ENCODE assay signal across 16 cellular contexts in genomic region chr6:139483082-139483481, GRCh38.
DNase-seq lines count a peak whose midpoint lies in the region; ATAC-seq and TF ChIP-seq lines count a peak whose summit lies in the region.
"Had no signal": no experiment of that assay in that cellular context is flagged by ENCODE, and none has a peak within 500 bp of the region (broad histone marks: within the 10 kb centered on the region; RNA-seq: fewer than 3 reads in every experiment).

No MANE protein-coding gene starts in this region.

- H2AFZ ChIP-seq in GM23338 = no peak overlapping the region

- no peaks in the 10 kb centered on the region for H4K20me1 ChIP-seq in GM23338 (replicated peaks; ENCODE audit: insufficient read depth)
- H4K20me1 ChIP-seq: BLaER1 had no signal

- H3K27me3 ChIP-seq in GM23338 (ENCODE audit: insufficient read depth) (no peaks in the 10 kb centered on the region), NT2/D1 (ENCODE audit: insufficient read depth, insufficient read length) (no peaks in the 10 kb centered on the region)
- H3K27me3 ChIP-seq: BLaER1 had no signal

- H3K36me3 ChIP-seq in GM23338 (ENCODE audit: insufficient read depth) (no peaks in the 10 kb centered on the region), NT2/D1 (ENCODE audit: insufficient read depth, insufficient read length, low read length) (no peaks in the 10 kb centered on the region)
- H3K36me3 ChIP-seq: BLaER1 had no signal

- CTCF ChIA-PET in activated CD4-positive, alpha-beta T cell treated with anti-CD3 and anti-CD28 coated beads, Interleukin-2, amount 10 ng/mL, durations not matched to agents 7 days and 5 days (lab: Charles Lee) = no interaction called here

- TF ChIP-seq CTCF in GM23338 (conservative IDR thresholded peaks at IDR 0.05; ENCODE audit: low read depth in 2 of 2) (no peak), nephron (IDR thresholded peaks at IDR 0.05; ENCODE audit: unreplicated experiment in 3 of 3) (no peak)

- H3K9ac ChIP-seq in NT2/D1 (ENCODE audit: insufficient read length, low read depth) = no peak overlapping the region
- H3K9ac ChIP-seq: BLaER1 had no signal

- POLR2A ChIA-PET in activated CD4-positive, alpha-beta T cell treated with anti-CD3 and anti-CD28 coated beads, Interleukin-2, amount 10 ng/mL, durations not matched to agents 7 days and 5 days (lab: Charles Lee) = no interaction called here

- peaks cover 12% of the 10 kb centered on the region for H3K27me3 Mint-ChIP-seq in GM23338 (ENCODE audit: insufficient read depth, low read depth, poor library complexity)
- peaks cover 4% of the 10 kb centered on the region for H3K27me3 Mint-ChIP-seq in nephron (ENCODE audit: low read depth)
- H3K27me3 Mint-ChIP-seq in activated CD4-positive, alpha-beta T cell treated with anti-CD3 and anti-CD28 coated beads, Interleukin-2, amount 10 ng/mL, durations not matched to agents 7 days and 5 days = no peaks in the 10 kb centered on the region
- H3K27me3 Mint-ChIP-seq: IgD-negative memory B cell had no signal

- ATAC-seq in GM23338 (peak; percentile 96), GM19455 (IDR thresholded peaks at IDR 0.05; ENCODE audit: unreplicated experiment) (no peak)
- ATAC-seq: CD8-positive, alpha-beta T cell; HCT116; PC-3 had no signal

- H3K4me1 ChIP-seq in GM23338 (ENCODE audit: insufficient read depth) (peaks cover 38% of the 10 kb centered on the region), NT2/D1 (ENCODE audit: insufficient read depth, insufficient read length) (peaks cover 2% of the 10 kb centered on the region)

- H3K4me3 ChIP-seq in GM23338 = no peak overlapping the region
- no peak overlapping the region for H3K4me3 ChIP-seq in NT2/D1 (ENCODE audit: insufficient read length, low read depth)
- H3K4me3 ChIP-seq: BLaER1 had no signal

- H3K4me1 Mint-ChIP-seq in GM23338 (peaks cover 44% of the 10 kb centered on the region), nephron (peaks cover 28% of the 10 kb centered on the region)
- no peaks in the 10 kb centered on the region for H3K4me1 Mint-ChIP-seq in activated CD4-positive, alpha-beta T cell treated with anti-CD3 and anti-CD28 coated beads, Interleukin-2, amount 10 ng/mL, durations not matched to agents 7 days and 5 days
- H3K4me1 Mint-ChIP-seq: IgD-negative memory B cell had no signal

- H3F3A ChIP-seq in GM23338 (replicated peaks; ENCODE audit: low read depth) = no peaks in the 10 kb centered on the region

- H3K9me3 ChIP-seq in NT2/D1 (ENCODE audit: insufficient read depth, low read length) = no peaks in the 10 kb centered on the region
- H3K9me3 ChIP-seq: BLaER1 had no signal

- no peaks in the 10 kb centered on the region for H3K79me2 ChIP-seq in GM23338 (replicated peaks; ENCODE audit: insufficient read depth)

- H3K27ac Mint-ChIP-seq in GM23338 (no peak overlapping the region; the same call in 1 of the 2 replicates), nephron (peak overlapping the region in 2 of 3 experiments; percentile 66 to 95)
- no peak overlapping the region for H3K27ac Mint-ChIP-seq in activated CD4-positive, alpha-beta T cell treated with anti-CD3 and anti-CD28 coated beads, Interleukin-2, amount 10 ng/mL, durations not matched to agents 7 days and 5 days
- H3K27ac Mint-ChIP-seq: CD8-positive, alpha-beta T cell; IgD-negative memory B cell had no signal

- 0 out of 2 replicates have a peak overlapping the region, but pooled peaks have one; percentile 7 for H3K4me2 ChIP-seq in GM23338

- peaks cover 2% of the 10 kb centered on the region; the same call in 1 of the 2 replicates for H3K9me2 ChIP-seq in GM23338 (ENCODE audit: insufficient read depth)

- no peaks in the 10 kb centered on the region for H3K36me3 Mint-ChIP-seq in GM23338 (ENCODE audit: low read depth)
- H3K36me3 Mint-ChIP-seq in nephron (ENCODE audit: low read depth) = no peaks in the 10 kb centered on the region
- no peaks in the 10 kb centered on the region for H3K36me3 Mint-ChIP-seq in activated CD4-positive, alpha-beta T cell treated with anti-CD3 and anti-CD28 coated beads, Interleukin-2, amount 10 ng/mL, durations not matched to agents 7 days and 5 days (ENCODE audit: low read depth)
- H3K36me3 Mint-ChIP-seq: CD8-positive, alpha-beta T cell had no signal

- H3K4me3 Mint-ChIP-seq in GM23338 = no peak overlapping the region
- no peak overlapping the region for H3K4me3 Mint-ChIP-seq in nephron
- no peak overlapping the region for H3K4me3 Mint-ChIP-seq in activated CD4-positive, alpha-beta T cell treated with anti-CD3 and anti-CD28 coated beads, Interleukin-2, amount 10 ng/mL, durations not matched to agents 7 days and 5 days
- H3K4me3 Mint-ChIP-seq: CD8-positive, alpha-beta T cell; IgD-negative memory B cell had no signal

- no peaks in the 10 kb centered on the region for H3K9me3 Mint-ChIP-seq in GM23338
- no peaks in the 10 kb centered on the region for H3K9me3 Mint-ChIP-seq in nephron
- no peaks in the 10 kb centered on the region for H3K9me3 Mint-ChIP-seq in activated CD4-positive, alpha-beta T cell treated with anti-CD3 and anti-CD28 coated beads, Interleukin-2, amount 10 ng/mL, durations not matched to agents 7 days and 5 days
- H3K9me3 Mint-ChIP-seq: CD8-positive, alpha-beta T cell; IgD-negative memory B cell had no signal

- DNase-seq in GM23338 (ENCODE audit: low spot score) (peak; percentile 70), NT2/D1 (ENCODE audit: low read depth, low spot score) (peak; percentile 57), iPS DF 19.7 (ENCODE audit: low read depth, low spot score) (peak; percentile 69), SW 1271 (lab: John Stamatoyannopoulos, UW) (no peak), NCI-H345 treated with DMSO at 0.1 percent for 48 hours (lab: John Stamatoyannopoulos, UW; ENCODE audit: unreplicated experiment) (no peak)
- no peak for DNase-seq in activated CD4-positive, alpha-beta T cell treated with anti-CD3 and anti-CD28 coated beads, Interleukin-2, amount 10 ng/mL, durations not matched to agents 7 days and 5 days
- DNase-seq: CD8-positive, alpha-beta T cell; NCI-H1694 treated with DMSO at 0.1 percent for 48 hours; NCI-H345; PC-3 had no signal

- no peak overlapping the region for H3K27ac ChIP-seq in GM23338 (ENCODE audit: low read depth)
- H3K27ac ChIP-seq: BLaER1, RWPE1 had no signal

TF ChIP-seq in GM23338, 12 proteins besides CTCF, POLR2A, EP300 and RAD21:
- peak; percentile 82 for TF ChIP-seq ZNF462 (CRISPR knock-in tag; IDR thresholded peaks at IDR 0.05)
- peak; percentile 75 for TF ChIP-seq NANOG (IDR thresholded peaks at IDR 0.05; ENCODE audit: borderline replicate concordance)
- peak; percentile 33; the same call in 1 of the 2 replicates for TF ChIP-seq CREB1 (CRISPR knock-in tag; IDR thresholded peaks at IDR 0.05; ENCODE audit: low read depth)
- TF ChIP-seq STAT1 (IDR thresholded peaks at IDR 0.05; ENCODE audit: unreplicated experiment) = no peak

Comparison
In these comparisons a context has a peak if more than half of its experiments do, and no peak if none do; other contexts are left out.
1. DNase-seq: peak in GM23338 (single experiment), NT2/D1 (single experiment) and iPS DF 19.7 (single experiment); none in SW 1271 (0 of 2), NCI-H345 treated with DMSO at 0.1 percent for 48 hours (single experiment) and activated CD4-positive, alpha-beta T cell treated with anti-CD3 and anti-CD28 coated beads, Interleukin-2, amount 10 ng/mL, durations not matched to agents 7 days and 5 days (single experiment).
2. H3K27ac Mint-ChIP-seq: peak in nephron (2 of 3); none in GM23338 (single experiment) and activated CD4-positive, alpha-beta T cell treated with anti-CD3 and anti-CD28 coated beads, Interleukin-2, amount 10 ng/mL, durations not matched to agents 7 days and 5 days (single experiment).